27 cellular contexts compared by ENCODE assay signal in the genomic region with DNA sequence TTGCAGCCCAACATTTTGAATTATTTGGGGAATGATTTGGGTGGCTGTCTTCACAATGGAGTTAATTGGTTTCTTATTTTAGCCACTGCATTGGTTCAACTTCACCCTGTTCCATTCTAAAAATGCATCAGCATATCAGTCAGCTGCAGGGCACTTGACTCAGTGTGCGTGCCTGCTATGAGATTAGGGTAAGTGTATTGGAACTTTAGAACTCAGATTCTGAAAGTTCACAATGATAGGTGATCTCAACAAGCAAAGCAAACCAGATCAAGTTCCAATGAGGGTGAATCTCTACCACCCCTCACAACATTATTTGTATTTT.
"Had no signal": no experiment of that assay in that cellular context is flagged by ENCODE, and none has a peak within 500 bp of the region (broad histone marks: within the 10 kb centered on the region; RNA-seq: fewer than 3 reads in every experiment).

No MANE protein-coding gene starts in this region.

- H3K27ac ChIP-seq: hepatocyte, neural progenitor cell, neutrophil, parathyroid adenoma, psoas muscle, skin epidermis, stomach, testis, thyroid gland, transverse colon, upper lobe of left lung, vagina had no signal

- H3K36me3 ChIP-seq: neural progenitor cell, neutrophil, stomach, thyroid gland, transverse colon, upper lobe of left lung, vagina had no signal

- H3K9me3 ChIP-seq: neutrophil, psoas muscle, stomach, testis, thyroid gland, transverse colon, upper lobe of left lung, vagina had no signal

- DNase-seq: islet precursor cell; mesendoderm; naive B cell; natural killer cell; nephron progenitor cell; occipital lobe; psoas muscle; stimulated activated CD4-positive, alpha-beta T cell treated with anti-CD3 and anti-CD28 coated beads, Interleukin-12 subunit alpha, Interleukin-12 subunit beta, amount 100 ng/mL, for 4 hours; stimulated activated CD4-positive, alpha-beta T cell treated with anti-CD3 and anti-CD28 coated beads, Interleukin-15, amount 100 ng/mL, for 24 hours; stimulated activated CD4-positive, alpha-beta T cell treated with anti-CD3 and anti-CD28 coated beads, Interleukin-2, amount 100 ng/mL, for 24 hours; stimulated activated CD4-positive, alpha-beta T cell treated with anti-CD3 and anti-CD28 coated beads, Interleukin-4, amount 100 ng/mL, for 1 hour; stimulated activated naive B cell treated with anti-CD40 and anti-IgM and Interleukin-4, amounts not matched to agents 10 μg/mL and 1 μg/mL and 100 μg/mL, for 72 hours; stimulated activated naive CD8-positive, alpha-beta T cell treated with anti-CD3 and anti-CD28 coated beads, Interleukin-15, Interleukin-2, amounts not matched to agents 100 U/mL and 50 U/mL, for 24 hours; stomach; testis; thyroid gland; transverse colon; upper lobe of left lung had no signal

- H3K4me1 ChIP-seq: neural progenitor cell, parathyroid adenoma, psoas muscle, stomach, testis, thyroid gland, transverse colon, upper lobe of left lung, vagina had no signal

- H3K4me3 ChIP-seq: hepatocyte, lung, neural progenitor cell, psoas muscle, skin epidermis, stomach, testis, thyroid gland, transverse colon, upper lobe of left lung, vagina had no signal

- ATAC-seq: left lobe of liver; natural killer cell; psoas muscle; sciatic nerve; stimulated activated naive B cell treated with anti-CD40 and anti-IgM and Interleukin-4, amounts not matched to agents 10 μg/mL and 1 μg/mL and 100 μg/mL, for 72 hours; stimulated activated naive CD8-positive, alpha-beta T cell treated with anti-CD3 and anti-CD28 coated beads, Interleukin-15, Interleukin-2, amounts not matched to agents 100 U/mL and 50 U/mL, for 24 hours had no signal

- H3K27me3 ChIP-seq: hepatocyte, neural progenitor cell, neutrophil, stomach, testis, thyroid gland, transverse colon, upper lobe of left lung, vagina had no signal
